Comparison of ENCODE assay signal across 9 cellular contexts in the genomic region with DNA sequence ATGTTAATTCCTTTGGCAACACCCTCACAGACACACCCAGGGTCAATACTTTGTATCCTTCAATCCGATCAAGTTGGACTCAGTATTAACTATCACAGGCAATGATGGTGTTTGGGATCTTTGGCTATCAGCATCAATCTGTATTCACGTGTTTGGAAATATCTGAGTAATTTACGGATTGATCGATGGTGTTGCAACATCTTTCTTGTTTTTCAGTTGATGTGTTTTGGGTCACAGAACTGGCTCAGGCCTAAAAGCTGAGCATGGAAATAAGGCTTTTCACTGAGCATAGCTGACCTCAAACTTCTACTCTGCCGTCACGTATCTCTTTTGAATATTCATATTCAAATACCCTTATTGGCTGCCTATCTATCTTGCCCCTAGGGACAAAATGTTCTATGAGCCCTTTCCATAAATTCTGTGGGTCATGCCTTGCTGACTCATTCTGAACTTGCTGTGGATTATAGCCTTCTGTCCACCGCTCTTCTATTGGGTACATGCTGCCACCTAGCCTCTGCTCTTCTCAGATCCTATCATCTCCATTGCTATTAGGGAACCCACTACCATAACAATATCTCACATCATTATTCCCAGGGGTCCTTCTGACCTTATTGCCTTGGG.
DNase-seq lines count a peak whose midpoint lies in the region; ATAC-seq and TF ChIP-seq lines count a peak whose summit lies in the region.
"Had no signal": no experiment of that assay in that cellular context is flagged by ENCODE, and none has a peak within 500 bp of the region (broad histone marks: within the 10 kb centered on the region; RNA-seq: fewer than 3 reads in every experiment).

No MANE protein-coding gene starts in this region.

- H3K27ac ChIP-seq in right atrium auricular region (peak overlapping the region in 1 of 2 donors; percentile 35), tibial artery (no peak overlapping the region)

- TF ChIP-seq CTCF in right atrium auricular region (IDR thresholded peaks at IDR 0.05) (no peak), tibial artery (IDR thresholded peaks at IDR 0.05) (no peak)

- no peaks in the 10 kb centered on the region for H3K27me3 ChIP-seq in right atrium auricular region
- no peaks in the 10 kb centered on the region for H3K27me3 ChIP-seq in tibial artery

- H3K9me3 ChIP-seq in right atrium auricular region (no peaks in the 10 kb centered on the region), tibial artery (no peaks in the 10 kb centered on the region)

- DNase-seq in left cardiac atrium (no peak), right atrium auricular region (ENCODE audit: low spot score) (no peak), SHP77 (lab: John Stamatoyannopoulos, UW) (peak; percentile 19 to 31), globus pallidus (ENCODE audit: low spot score) (peak; percentile 68), tibial artery (no peak), COLO668 (lab: John Stamatoyannopoulos, UW; ENCODE audit: unreplicated experiment) (no peak), NCI-H1930 (lab: John Stamatoyannopoulos, UW) (no peak)
- DNase-seq in effector CD8-positive, alpha-beta T cell (lab: John Stamatoyannopoulos, UW), result no peak
- DNase-seq: CD8-positive, alpha-beta T cell had no signal

- H3K4me1 ChIP-seq in right atrium auricular region, result no peaks in the 10 kb centered on the region
- no peaks in the 10 kb centered on the region for H3K4me1 ChIP-seq in tibial artery

- intact Hi-C loops in left cardiac atrium (cut with DNase I), result no loop called here
- intact Hi-C loops in tibial artery (cut with DNase I; ENCODE audit: low total_unique reads), result no loop called here

- H3K36me3 ChIP-seq in right atrium auricular region (no peaks in the 10 kb centered on the region), tibial artery (no peaks in the 10 kb centered on the region)

- H3K4me3 ChIP-seq in right atrium auricular region (no peak overlapping the region), tibial artery (no peak overlapping the region)

- ATAC-seq in left cardiac atrium, result peak; percentile 12 to 51
- ATAC-seq: CD8-positive, alpha-beta T cell had no signal

Comparison
In these comparisons a context has a peak if more than half of its experiments do, and no peak if none do; other contexts are left out.
1. DNase-seq: peak in SHP77 (2 of 2) and globus pallidus (single experiment); none in left cardiac atrium (single experiment), right atrium auricular region (single experiment), tibial artery (0 of 2), COLO668 (single experiment), effector CD8-positive, alpha-beta T cell (single experiment) and NCI-H1930 (0 of 2).